Comparison of ENCODE assay signal across 1 cellular context in the genomic region with DNA sequence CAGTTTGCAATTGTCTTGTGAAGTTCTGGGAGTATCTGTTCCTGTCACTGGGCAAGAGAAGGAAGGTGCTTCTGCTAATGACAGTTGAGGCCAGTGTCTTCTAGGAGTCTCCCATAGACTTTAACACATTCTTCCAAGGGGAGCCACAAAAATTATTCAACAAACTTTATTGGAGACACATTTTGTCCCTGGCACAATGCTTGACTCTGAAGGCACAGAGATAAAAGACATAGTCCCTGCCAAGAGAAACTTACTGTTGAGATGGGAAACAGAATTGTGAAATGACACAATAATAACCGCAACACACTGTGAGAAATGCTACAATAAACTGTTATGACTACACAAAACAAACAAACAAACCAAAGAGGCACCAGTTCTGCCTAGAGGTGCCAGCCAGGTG.
TF ChIP-seq lines count a peak whose summit lies in the region.

No MANE protein-coding gene starts in this region.

TF ChIP-seq in GM12878, 131 proteins besides CTCF, POLR2A, EP300 and RAD21:
- TF ChIP-seq KAT2A (conservative IDR thresholded peaks at IDR 0.05; ENCODE audit: control insufficient read depth, low read depth, low read length): no peak
- no peak for TF ChIP-seq TCF7 (IDR thresholded peaks at IDR 0.05; ENCODE audit: borderline replicate concordance)
- peak; percentile 56; the same call in 1 of the 2 replicates for TF ChIP-seq ZBTB40 (IDR thresholded peaks at IDR 0.05; ENCODE audit: borderline replicate concordance)
- TF ChIP-seq EGR1 (IDR thresholded peaks at IDR 0.05; ENCODE audit: borderline replicate concordance in 1 of 2, low read depth in 2 of 2, low read length in 2 of 2): no peak
- TF ChIP-seq ZNF217 (IDR thresholded peaks at IDR 0.05): no peak
- TF ChIP-seq WRNIP1 (IDR thresholded peaks at IDR 0.05; ENCODE audit: borderline replicate concordance, low read depth, low read length): no peak
TF ChIP-seq in GM12878: peak in this region for 1.
